8 cellular contexts compared by ENCODE assay signal in genomic region chr9:71249729-71250317, GRCh38.
DNase-seq lines count a peak whose midpoint lies in the region; ATAC-seq and TF ChIP-seq lines count a peak whose summit lies in the region.

No MANE protein-coding gene starts in this region.

- H3K36me3 Mint-ChIP-seq in T-helper 17 cell (ENCODE audit: low read depth): no peaks in the 10 kb centered on the region

- no peaks in the 10 kb centered on the region for H3F3A ChIP-seq in OCI-LY1 (ENCODE audit: insufficient read depth, low read length)

- no peak overlapping the region for H3K4me3 Mint-ChIP-seq in T-helper 17 cell

- DNase-seq in COLO829 (ENCODE audit: low spot score) (peak; percentile 76), GM19238 (ENCODE audit: insufficient read length, low spot score) (peak; percentile 10), dedifferentiated amniotic fluid mesenchymal stem cell (ENCODE audit: extremely low spot score) (peak; percentile 84), lung microvascular endothelial cell (ENCODE audit: low read depth in 2 of 2) (peak; percentile 73 to 75), lower leg skin (ENCODE audit: low spot score in 2 of 2) (no peak), T-helper 17 cell (no peak)

- peaks cover 6% of the 10 kb centered on the region for H3K27me3 Mint-ChIP-seq in T-helper 17 cell

- no peaks in the 10 kb centered on the region for H4K20me1 ChIP-seq in OCI-LY1 (ENCODE audit: insufficient read depth, low read length)

- H3K79me2 ChIP-seq in OCI-LY1 (ENCODE audit: insufficient read depth, low read length): no peaks in the 10 kb centered on the region

- no peak overlapping the region for H2AFZ ChIP-seq in OCI-LY1 (ENCODE audit: low read length)

- no peaks in the 10 kb centered on the region for H3K36me3 ChIP-seq in OCI-LY1 (ENCODE audit: insufficient read depth, low read length)

- no peaks in the 10 kb centered on the region for H3K4me1 Mint-ChIP-seq in T-helper 17 cell

- no peak overlapping the region for H3K9ac ChIP-seq in OCI-LY1 (ENCODE audit: low read length)

- H3K9me2 ChIP-seq in OCI-LY1 (ENCODE audit: low read depth, low read length): no peaks in the 10 kb centered on the region

- no peak overlapping the region for H3K27ac Mint-ChIP-seq in T-helper 17 cell

- no peak overlapping the region for H3K4me2 ChIP-seq in OCI-LY1 (ENCODE audit: low read length)

- H3K9me3 ChIP-seq in OCI-LY1 (ENCODE audit: low read length) (no peaks in the 10 kb centered on the region), T-helper 17 cell (ENCODE audit: control insufficient read depth, low read length, poor library complexity, severe bottlenecking) (no peaks in the 10 kb centered on the region)

- H3K4me3 ChIP-seq in OCI-LY1 (ENCODE audit: low read depth, low read length, poor library complexity, severe bottlenecking): no peak overlapping the region
- no peak overlapping the region for H3K4me3 ChIP-seq in lower leg skin (ENCODE audit: low read depth, poor library complexity, severe bottlenecking)

- peak; percentile 91 for TF ChIP-seq CTCF in OCI-LY1 (IDR thresholded peaks at IDR 0.05; ENCODE audit: low read length)
- TF ChIP-seq CTCF in lower leg skin (IDR thresholded peaks at IDR 0.05): no peak

- no peaks in the 10 kb centered on the region for H3K4me1 ChIP-seq in OCI-LY1 (ENCODE audit: insufficient read depth, low read length, severe bottlenecking)

- no peak overlapping the region for H3K27ac ChIP-seq in OCI-LY1 (ENCODE audit: low read depth, low read length, poor library complexity, severe bottlenecking)

- H3K27me3 ChIP-seq in OCI-LY1 (ENCODE audit: insufficient read depth, low read length): no peaks in the 10 kb centered on the region

- WGBS in lower leg skin, 2 donors: 13 to 14% methylated on average over 5 of the region's 5 CpGs

- intact Hi-C loops in lower leg skin (cut with DNase I; ENCODE audit: low total_unique reads): loop anchor here (10.0 kb wide), 1 partner anchor 605 kb away; no protein-coding TSS in a partner anchor

- TF ChIP-seq POLR2A in lower leg skin (IDR thresholded peaks at IDR 0.05): no peak

- ATAC-seq in HG03378 (IDR thresholded peaks at IDR 0.05; ENCODE audit: unreplicated experiment) (peak; percentile 93), T-helper 17 cell (no peak)

Comparison
In these comparisons a context has a peak if more than half of its experiments do, and no peak if none do; other contexts are left out.
1. DNase-seq: peak in COLO829 (single experiment), GM19238 (single experiment), dedifferentiated amniotic fluid mesenchymal stem cell (single experiment) and lung microvascular endothelial cell (2 of 2); none in lower leg skin (0 of 2) and T-helper 17 cell (0 of 3).